8 cellular contexts compared by ENCODE assay signal in the genomic region with DNA sequence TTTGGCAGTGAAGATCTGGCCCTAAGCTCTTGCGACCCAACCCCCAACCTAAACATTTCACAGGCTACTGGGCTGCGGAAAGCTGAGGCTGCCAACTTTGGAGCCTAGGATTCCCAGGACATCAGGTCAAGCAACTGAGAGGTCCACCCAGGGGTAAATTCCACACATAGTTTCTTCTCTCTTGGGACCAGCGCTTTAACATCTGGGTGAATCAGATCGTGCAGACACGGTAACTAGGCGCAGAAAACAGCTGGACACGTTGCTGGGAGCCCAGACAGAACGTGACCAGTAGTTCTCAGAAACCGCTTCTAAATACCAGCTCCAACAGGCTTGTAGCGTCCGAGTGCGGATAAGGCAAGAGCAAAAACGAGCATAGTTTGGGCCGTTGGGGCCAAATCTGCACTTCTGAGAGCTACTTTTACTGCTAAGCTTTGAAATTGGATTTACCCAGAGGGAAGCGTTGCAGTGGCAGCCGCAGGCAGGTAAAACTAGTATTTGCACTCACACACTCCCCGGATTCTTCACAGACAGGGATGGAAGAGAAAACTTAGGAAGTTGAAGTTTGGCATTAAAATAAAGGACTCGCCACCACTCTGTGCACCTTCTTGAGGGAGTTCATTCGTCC. TPM values are rescaled to one million over a fixed set of nuclear protein-coding genes. Genes with fewer than 3 reads are reported as not detected.
DNase-seq lines count a peak whose midpoint lies in the region; ATAC-seq and TF ChIP-seq lines count a peak whose summit lies in the region.

No MANE protein-coding gene starts in this region.

- peaks cover 23% of the 10 kb centered on the region for H3K36me3 Mint-ChIP-seq in activated B cell treated with CpG ODN at 0.5 μM for 24 hours (ENCODE audit: low read depth)

- peak overlapping the region; percentile 95 for H2AFZ ChIP-seq in neuronal stem cell (ENCODE audit: low read length)

- peaks cover 4% of the 10 kb centered on the region for H3K79me1 ChIP-seq in neuronal stem cell (ENCODE audit: low read depth, low read length)

- peak overlapping the region; percentile 98 for H3K4me2 ChIP-seq in neuronal stem cell (ENCODE audit: insufficient read depth, low read length, poor library complexity, severe bottlenecking)

- no peak overlapping the region for H2BK5ac ChIP-seq in neuronal stem cell (ENCODE audit: low read length)

- H3K4me3 ChIP-seq in foreskin fibroblast (ENCODE audit: low read depth in 1 of 2, low read length in 2 of 2), result peak overlapping the region; percentile 69 to 83
- peak overlapping the region; percentile 76 to 82 for H3K4me3 ChIP-seq in neuronal stem cell (ENCODE audit: low read length in 2 of 2)

- TF ChIP-seq CTCF in activated B cell treated with CpG ODN at 0.5 μM for 24 hours (IDR thresholded peaks at IDR 0.05) (no peak), foreskin fibroblast (IDR thresholded peaks at IDR 0.05; ENCODE audit: low read depth, low read length) (no peak)

- no peaks in the 10 kb centered on the region for H3K27me3 Mint-ChIP-seq in activated B cell treated with CpG ODN at 0.5 μM for 24 hours

- no peak overlapping the region for H4K8ac ChIP-seq in neuronal stem cell (ENCODE audit: low read depth, low read length)

- no peak overlapping the region for H2AK5ac ChIP-seq in neuronal stem cell (ENCODE audit: low read depth, low read length)

- no peaks in the 10 kb centered on the region for H3K9me3 ChIP-seq in neuronal stem cell (replicated peaks in 1 of 2; ENCODE audit: control insufficient read depth in 2 of 2, insufficient read depth in 1 of 2, low read depth in 1 of 2, low read length in 2 of 2)

- H2BK15ac ChIP-seq in neuronal stem cell (ENCODE audit: low read length), result no peak overlapping the region

- H3K4me1 ChIP-seq in neuronal stem cell (ENCODE audit: control insufficient read depth in 2 of 2, insufficient read depth in 1 of 2, low read depth in 1 of 2, low read length in 2 of 2), result peaks cover 9 to 10% of the 10 kb centered on the region in 2 donors

- H4K91ac ChIP-seq in neuronal stem cell (ENCODE audit: low read depth, low read length, poor library complexity), result no peak overlapping the region

- H3K27ac Mint-ChIP-seq in activated B cell treated with CpG ODN at 0.5 μM for 24 hours, result peak overlapping the region; percentile 90

- POLR2A ChIA-PET in activated B cell treated with CpG ODN at 0.5 μM for 24 hours (lab: Charles Lee), result interaction anchor here (0.9 to 4.1 kb wide), 5 partner anchors 8 to 310 kb away, joined by 3 to 51 read pairs (median 8); a partner anchor contains a TSS

- no peak overlapping the region for H3K23ac ChIP-seq in neuronal stem cell (ENCODE audit: low read depth, low read length, poor library complexity)

- CTCF ChIA-PET in activated B cell treated with CpG ODN at 0.5 μM for 24 hours (lab: Charles Lee), result interaction anchor here (1.0 to 1.9 kb wide), 5 partner anchors 10 to 141 kb away, joined by 3 to 9 read pairs (median 5); a partner anchor contains a TSS

- no peak overlapping the region for H2BK120ac ChIP-seq in neuronal stem cell (ENCODE audit: low read depth, low read length)

- no peak overlapping the region for H2BK12ac ChIP-seq in neuronal stem cell (ENCODE audit: low read length)

- H3K14ac ChIP-seq in neuronal stem cell (ENCODE audit: low read length), result no peak overlapping the region

- no CpG with 5 or more reads among the region's 19 CpGs for WGBS in neuronal stem cell (ENCODE audit: extremely low coverage in 2 of 2, insufficient read length in 2 of 2, insufficient replicate concordance in 1 of 2), 2 donors

- H3K4me1 Mint-ChIP-seq in activated B cell treated with CpG ODN at 0.5 μM for 24 hours, result peaks cover 54% of the 10 kb centered on the region

- H3K9me3 Mint-ChIP-seq in activated B cell treated with CpG ODN at 0.5 μM for 24 hours, result no peaks in the 10 kb centered on the region

- peak overlapping the region; percentile 88 for H3K27ac ChIP-seq in neuronal stem cell (replicated peaks; ENCODE audit: low read length)

- peaks cover 0 to 28% of the 10 kb centered on the region in 2 donors for H3K36me3 ChIP-seq in neuronal stem cell (replicated peaks in 1 of 2; ENCODE audit: control insufficient read depth in 2 of 2, insufficient read depth in 2 of 2, low read length in 2 of 2)

- H3K27me3 ChIP-seq in neuronal stem cell (ENCODE audit: control insufficient read depth in 3 of 3, insufficient read depth in 3 of 3, low read depth in 1 of 3, low read length in 3 of 3), result no peaks in the 10 kb centered on the region

- DNase-seq in DMS114 treated with DMSO at 0.1 percent for 48 hours (lab: John Stamatoyannopoulos, UW; ENCODE audit: unreplicated experiment) (peak; percentile 34), activated B cell treated with CpG ODN at 0.5 μM for 24 hours (no peak), foreskin fibroblast (peak; percentile 72 to 82), neuronal stem cell (ENCODE audit: low spot score) (peak; percentile 67), HPDE6-E6E7 (ENCODE audit: extremely low spot score) (no peak), T-helper 9 cell (no peak)

- intact Hi-C loops in activated B cell treated with CpG ODN at 0.5 μM for 24 hours (cut with micrococcal nuclease), result loop anchor here (5.0 kb wide), 1 partner anchor 1718 kb away; a partner anchor contains a TSS

- peak overlapping the region; percentile 93 for H3K4me3 Mint-ChIP-seq in activated B cell treated with CpG ODN at 0.5 μM for 24 hours

- ATAC-seq in GM19463 (IDR thresholded peaks at IDR 0.05; ENCODE audit: unreplicated experiment), result peak; percentile 19
- ATAC-seq in HG03460 (IDR thresholded peaks at IDR 0.05; ENCODE audit: unreplicated experiment), result peak; percentile 26
- ATAC-seq in activated B cell treated with CpG ODN at 0.5 μM for 24 hours (ENCODE audit: low read depth), result peak; percentile 13

- H3K18ac ChIP-seq in neuronal stem cell (ENCODE audit: low read length), result peak overlapping the region; percentile 15

- H3K9ac ChIP-seq in neuronal stem cell (ENCODE audit: low read depth, low read length, poor library complexity), result peak overlapping the region; percentile 17

- H3K4ac ChIP-seq in neuronal stem cell (ENCODE audit: low read length), result no peak overlapping the region

RNA-seq across cellular contexts. Expression of a gene that starts 11.8 kb away (rescaled TPM):
- total RNA-seq in activated B cell treated with CpG ODN at 0.5 μM for 24 hours, result 28.4 and 34.0 TPM in 2 replicates
- polyA plus RNA-seq in neuronal stem cell (2013, experiment 1 of 2), result 0.98 TPM
- 0.76 TPM for polyA plus RNA-seq in neuronal stem cell (2013, experiment 2 of 2)

RNA-seq across cellular contexts. Expression of a gene that starts 11.8 kb away (rescaled TPM):
- 20.0 and 23.0 TPM in 2 replicates for total RNA-seq in activated B cell treated with CpG ODN at 0.5 μM for 24 hours
- polyA plus RNA-seq in neuronal stem cell (2013, experiment 1 of 2), result 8.3 TPM
- 8.1 TPM for polyA plus RNA-seq in neuronal stem cell (2013, experiment 2 of 2)

Comparison
In these comparisons a context has a peak if more than half of its experiments do, and no peak if none do; other contexts are left out.
1. DNase-seq: peak in DMS114 treated with DMSO at 0.1 percent for 48 hours (single experiment), foreskin fibroblast (2 of 2) and neuronal stem cell (single experiment); none in activated B cell treated with CpG ODN at 0.5 μM for 24 hours (single experiment), HPDE6-E6E7 (single experiment) and T-helper 9 cell (single experiment).
2. Peak in every context shown above with its lines, with median percentiles within 50 percentile points of each other: ATAC-seq.